8 cellular contexts compared by ENCODE assay signal in the genomic region with DNA sequence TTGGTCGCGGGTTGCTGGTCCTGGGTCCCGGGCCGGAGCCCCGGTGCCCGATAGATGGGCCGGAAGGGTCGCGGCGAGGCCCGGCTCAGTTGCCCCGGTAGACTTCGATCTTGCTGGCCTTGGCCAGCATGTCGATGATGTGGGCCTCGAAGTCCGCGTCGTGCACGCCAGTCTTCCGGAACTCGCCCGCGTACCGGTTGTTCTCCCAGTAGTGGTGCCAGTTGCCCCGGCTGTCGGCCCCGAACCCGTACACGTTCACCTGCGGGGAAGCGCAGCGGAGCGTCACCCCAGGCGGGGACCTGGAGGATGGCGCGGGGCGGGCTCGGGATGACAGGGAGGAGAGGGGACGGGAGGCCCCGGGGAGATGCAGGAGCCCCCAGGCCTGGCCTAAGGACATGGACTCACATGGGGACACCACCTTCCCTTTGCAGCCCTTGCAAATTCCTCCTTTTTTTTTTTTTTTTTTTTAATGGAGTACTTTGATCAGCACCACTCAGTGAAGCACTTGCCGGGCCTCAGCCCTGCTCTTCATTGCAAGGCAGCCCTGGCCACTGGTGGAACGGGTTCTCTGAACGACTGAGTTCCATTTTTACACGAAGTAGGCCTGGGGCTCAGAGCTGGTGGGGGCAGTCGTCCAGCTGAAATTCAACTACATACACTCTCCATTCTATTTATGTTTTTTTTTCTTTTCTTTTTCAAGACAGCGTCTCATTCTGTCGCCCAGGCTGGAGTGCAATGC. TPM values are rescaled to one million over a fixed set of nuclear protein-coding genes. Genes with fewer than 3 reads are reported as not detected.
DNase-seq lines count a peak whose midpoint lies in the region; ATAC-seq and TF ChIP-seq lines count a peak whose summit lies in the region.

No MANE protein-coding gene starts in this region.

- H4K20me1 ChIP-seq in SK-N-SH (ENCODE audit: insufficient read depth), result no peaks in the 10 kb centered on the region

- CTCF ChIA-PET in SK-N-SH (lab: Yijun Ruan, JAX), result interaction anchor here (0.7 to 2.4 kb wide), 8 partner anchors 10 to 89 kb away, joined by 3 to 15 read pairs (median 4); a partner anchor contains a TSS

- no peaks in the 10 kb centered on the region for H3K27me3 ChIP-seq in SK-N-SH (ENCODE audit: insufficient read depth)

- H3K9me3 ChIP-seq in SK-N-SH, result no peaks in the 10 kb centered on the region

- peaks cover 23% of the 10 kb centered on the region for H3K9me3 Mint-ChIP-seq in glutamatergic neuron (ENCODE audit: unreplicated experiment)

- H3K27ac ChIP-seq in SK-N-SH (ENCODE audit: low read depth in 2 of 2, low read length in 1 of 2), result peak overlapping the region; percentile 74 to 77; a peak in 3 of 4 replicates

- DNase-seq in NCI-H1105 treated with DMSO at 0.1 percent for 48 hours (lab: John Stamatoyannopoulos, UW) (peak; percentile 12), NCI-H1105 (lab: John Stamatoyannopoulos, UW) (no peak), SK-N-SH (no peak), glutamatergic neuron (no peak), skeletal muscle cell (ENCODE audit: low read depth) (no peak), EL (no peak), NCI-H187 (lab: John Stamatoyannopoulos, UW) (no peak)

- peaks cover 8% of the 10 kb centered on the region for H3K27me3 Mint-ChIP-seq in glutamatergic neuron (ENCODE audit: unreplicated experiment)

- TF ChIP-seq RAD21 in SK-N-SH (IDR thresholded peaks at IDR 0.05; ENCODE audit: low read length), result no peak

- no peak overlapping the region for H3K9ac ChIP-seq in SK-N-SH

- H3K36me3 Mint-ChIP-seq in glutamatergic neuron (ENCODE audit: unreplicated experiment), result peaks cover 5% of the 10 kb centered on the region

- H3K4me3 ChIP-seq in SK-N-SH (ENCODE audit: low read depth in 2 of 2, low read length in 1 of 2) (peak overlapping the region in 1 of 2 experiments; percentile 44; a peak in 3 of 4 replicates), skeletal muscle cell (ENCODE audit: low read depth, low read length) (peak overlapping the region; percentile 60)

- H3K4me3 Mint-ChIP-seq in glutamatergic neuron (ENCODE audit: unreplicated experiment), result peak overlapping the region; percentile 96

- TF ChIP-seq CTCF in SK-N-SH (IDR thresholded peaks at IDR 0.05) (no peak), glutamatergic neuron (IDR thresholded peaks at IDR 0.05; ENCODE audit: partially characterized antibody, unreplicated experiment) (no peak)

- H3K9me2 ChIP-seq in SK-N-SH, result no peaks in the 10 kb centered on the region

- H3K27ac Mint-ChIP-seq in glutamatergic neuron (ENCODE audit: unreplicated experiment), result peak overlapping the region; percentile 48

- no peak for ATAC-seq in HG03439 (IDR thresholded peaks at IDR 0.05; ENCODE audit: unreplicated experiment)

- POLR2A ChIA-PET in SK-N-SH (lab: Yijun Ruan, JAX), result interaction anchor here (0.7 to 2.8 kb wide), 23 partner anchors 10 to 297 kb away, joined by 3 to 22 read pairs (median 4); a partner anchor contains a TSS

- WGBS in SK-N-SH (ENCODE audit: low lambda C conversion rate), result 34% methylated on average over 23 of the region's 47 CpGs

- H3K4me1 Mint-ChIP-seq in glutamatergic neuron (ENCODE audit: low read depth, unreplicated experiment), result peaks cover 10% of the 10 kb centered on the region

- H3K4me2 ChIP-seq in SK-N-SH, result peak overlapping the region; percentile 95

- H3K36me3 ChIP-seq in SK-N-SH (replicated peaks in 1 of 2; ENCODE audit: control insufficient read depth in 1 of 2, insufficient read depth in 2 of 2, low read length in 1 of 2), result peaks cover 7 to 35% of the 10 kb centered on the region in 2 experiments

- H3F3A ChIP-seq in SK-N-SH (replicated peaks; ENCODE audit: insufficient read depth), result peaks cover 24% of the 10 kb centered on the region

- H3K4me1 ChIP-seq in SK-N-SH (ENCODE audit: control insufficient read depth in 1 of 2, insufficient read depth in 2 of 2, low read depth in 1 of 2, low read length in 1 of 2), result peaks cover 6 to 8% of the 10 kb centered on the region in 2 experiments; a peak in 2 of 4 replicates

- TF ChIP-seq EP300 in SK-N-SH (IDR thresholded peaks at IDR 0.05; ENCODE audit: borderline replicate concordance in 1 of 2, low read depth in 1 of 2, low read length in 1 of 2), result no peak

- peaks cover 32% of the 10 kb centered on the region for H3K79me2 ChIP-seq in SK-N-SH (ENCODE audit: insufficient read depth)

- peak overlapping the region; percentile 77; the same call in 1 of the 2 replicates for H2AFZ ChIP-seq in SK-N-SH (ENCODE audit: low read depth)

TF ChIP-seq in SK-N-SH, 30 proteins besides CTCF, POLR2A, EP300 and RAD21:
- no peak for TF ChIP-seq FOXJ3 (CRISPR knock-in tag; IDR thresholded peaks at IDR 0.05)
- TF ChIP-seq, protein P1, sequence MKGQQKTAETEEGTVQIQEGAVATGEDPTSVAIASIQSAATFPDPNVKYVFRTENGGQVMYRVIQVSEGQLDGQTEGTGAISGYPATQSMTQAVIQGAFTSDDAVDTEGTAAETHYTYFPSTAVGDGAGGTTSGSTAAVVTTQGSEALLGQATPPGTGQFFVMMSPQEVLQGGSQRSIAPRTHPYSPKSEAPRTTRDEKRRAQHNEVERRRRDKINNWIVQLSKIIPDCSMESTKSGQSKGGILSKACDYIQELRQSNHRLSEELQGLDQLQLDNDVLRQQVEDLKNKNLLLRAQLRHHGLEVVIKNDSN (IDR thresholded peaks at IDR 0.05; ENCODE audit: borderline replicate concordance, low read depth), result no peak; the same call in 1 of the 2 replicates
- no peak for TF ChIP-seq GATA2 (CRISPR knock-in tag; IDR thresholded peaks at IDR 0.05)
- 0 out of 2 replicates have a peak, but pooled peaks have one; percentile 21 for TF ChIP-seq POLR2AphosphoS5 (IDR thresholded peaks at IDR 0.05; ENCODE audit: low read depth, low read length)
- TF ChIP-seq TCF12 (IDR thresholded peaks at IDR 0.05), result peak; percentile 18; the same call in 1 of the 2 replicates
- no peak for TF ChIP-seq FOXM1 (IDR thresholded peaks at IDR 0.05; ENCODE audit: low read depth)
- TF ChIP-seq ELF1 (IDR thresholded peaks at IDR 0.05), result no peak
- TF ChIP-seq, protein P2, sequence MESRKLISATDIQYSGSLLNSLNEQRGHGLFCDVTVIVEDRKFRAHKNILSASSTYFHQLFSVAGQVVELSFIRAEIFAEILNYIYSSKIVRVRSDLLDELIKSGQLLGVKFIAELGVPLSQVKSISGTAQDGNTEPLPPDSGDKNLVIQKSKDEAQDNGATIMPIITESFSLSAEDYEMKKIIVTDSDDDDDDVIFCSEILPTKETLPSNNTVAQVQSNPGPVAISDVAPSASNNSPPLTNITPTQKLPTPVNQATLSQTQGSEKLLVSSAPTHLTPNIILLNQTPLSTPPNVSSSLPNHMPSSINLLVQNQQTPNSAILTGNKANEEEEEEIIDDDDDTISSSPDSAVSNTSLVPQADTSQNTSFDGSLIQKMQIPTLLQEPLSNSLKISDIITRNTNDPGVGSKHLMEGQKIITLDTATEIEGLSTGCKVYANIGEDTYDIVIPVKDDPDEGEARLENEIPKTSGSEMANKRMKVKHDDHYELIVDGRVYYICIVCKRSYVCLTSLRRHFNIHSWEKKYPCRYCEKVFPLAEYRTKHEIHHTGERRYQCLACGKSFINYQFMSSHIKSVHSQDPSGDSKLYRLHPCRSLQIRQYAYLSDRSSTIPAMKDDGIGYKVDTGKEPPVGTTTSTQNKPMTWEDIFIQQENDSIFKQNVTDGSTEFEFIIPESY (IDR thresholded peaks at IDR 0.05; ENCODE audit: borderline replicate concordance, low read depth), result no peak
- TF ChIP-seq, protein P3, sequence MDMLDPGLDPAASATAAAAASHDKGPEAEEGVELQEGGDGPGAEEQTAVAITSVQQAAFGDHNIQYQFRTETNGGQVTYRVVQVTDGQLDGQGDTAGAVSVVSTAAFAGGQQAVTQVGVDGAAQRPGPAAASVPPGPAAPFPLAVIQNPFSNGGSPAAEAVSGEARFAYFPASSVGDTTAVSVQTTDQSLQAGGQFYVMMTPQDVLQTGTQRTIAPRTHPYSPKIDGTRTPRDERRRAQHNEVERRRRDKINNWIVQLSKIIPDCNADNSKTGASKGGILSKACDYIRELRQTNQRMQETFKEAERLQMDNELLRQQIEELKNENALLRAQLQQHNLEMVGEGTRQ (IDR thresholded peaks at IDR 0.05; ENCODE audit: borderline replicate concordance, low read depth, low read length), result no peak; the same call in 1 of the 2 replicates
- no peak for TF ChIP-seq SIN3A (IDR thresholded peaks at IDR 0.05; ENCODE audit: borderline replicate concordance, low read depth, low read length)
- TF ChIP-seq JUND (IDR thresholded peaks at IDR 0.05), result no peak

RNA-seq across cellular contexts. Expression of a gene that starts 35.1 kb away (rescaled TPM):
- 56.0 and 61.1 TPM in 2 replicates for polyA plus RNA-seq in SK-N-SH (2012; rRNA removed)
- polyA plus RNA-seq in SK-N-SH (2012; cell fraction: cytosol; rRNA removed), result 50.2 and 54.3 TPM in 2 replicates
- polyA plus RNA-seq in SK-N-SH (2012; cell fraction: nucleus; rRNA removed), result 50.3 and 61.2 TPM in 2 replicates
- total RNA-seq in glutamatergic neuron (ENCODE audit: unreplicated experiment), result 33.0 TPM

RNA-seq across cellular contexts. Expression of a gene that starts 57.1 kb away (rescaled TPM):
- polyA plus RNA-seq in SK-N-SH (2012; rRNA removed), result 11.4 and 19.9 TPM in 2 replicates
- 6.6 and 13.1 TPM in 2 replicates for polyA plus RNA-seq in SK-N-SH (2012; cell fraction: cytosol; rRNA removed)
- 13.6 and 16.1 TPM in 2 replicates for polyA plus RNA-seq in SK-N-SH (2012; cell fraction: nucleus; rRNA removed)
- 134 TPM for total RNA-seq in glutamatergic neuron (ENCODE audit: unreplicated experiment)
